In genomic region chr17:42342242-42343008, GRCh38 we compare ENCODE assay signal across 10 cellular contexts. TPM values are rescaled to one million over a fixed set of nuclear protein-coding genes. Genes with fewer than 3 reads are reported as not detected.
DNase-seq lines count a peak whose midpoint lies in the region; ATAC-seq and TF ChIP-seq lines count a peak whose summit lies in the region.
"Had no signal": no experiment of that assay in that cellular context is flagged by ENCODE, and none has a peak within 500 bp of the region (broad histone marks: within the 10 kb centered on the region; RNA-seq: fewer than 3 reads in every experiment).

No MANE protein-coding gene starts in this region.

- TF ChIP-seq CTCF in GM10248 (IDR thresholded peaks at IDR 0.05; ENCODE audit: control extremely low read depth, extremely low read depth, low read depth, missing control alignments): no peak

- POLR2A ChIA-PET in GM10248 (lab: Yijun Ruan, JAX): interaction anchor here (0.7 to 1.0 kb wide), 5 partner anchors 37 to 522 kb away, joined by 3 to 13 read pairs (median 4); no protein-coding TSS in a partner anchor

- DNase-seq in GM10248 (ENCODE audit: extremely low spot score): peak; percentile 42
- DNase-seq in Jurkat, Clone E6-1 (ENCODE audit: low read depth, low spot score): peak; percentile 57
- peak; percentile 12 for DNase-seq in activated T-helper 1 cell treated with Interleukin-2 at 50 U/mL for 16 hours (ENCODE audit: low read depth)
- peak; percentile 83 for DNase-seq in myocyte (ENCODE audit: low read depth)
- no peak for DNase-seq in putamen (ENCODE audit: low spot score)
- DNase-seq in HK-2 (ENCODE audit: unreplicated experiment): no peak
- DNase-seq in cortex of kidney (lab: John Stamatoyannopoulos, UW): no peak
- DNase-seq: NCI-H69, stomach had no signal

- H3K4me3 ChIP-seq in Jurkat, Clone E6-1 (ENCODE audit: low read length): no peak overlapping the region
- H3K4me3 ChIP-seq: stomach had no signal

- CTCF ChIA-PET in GM10248 (lab: Yijun Ruan, JAX): interaction anchor here (0.8 to 2.6 kb wide), 3 partner anchors 9 to 60 kb away, joined by 3 to 8 read pairs (median 4); no protein-coding TSS in a partner anchor

- no peak for ATAC-seq in GM19324 (IDR thresholded peaks at IDR 0.05; ENCODE audit: low FRiP score, unreplicated experiment)

RNA-seq across cellular contexts. Expression of gene STAT3, which starts 45.8 kb away (rescaled TPM):
- polyA plus RNA-seq in Jurkat, Clone E6-1 (2012; ENCODE audit: insufficient read depth, insufficient read length): 38.7 TPM
- total RNA-seq in myocyte: 106 and 159 TPM in 2 replicates
- polyA plus RNA-seq in myocyte (2012): 70.7 TPM

RNA-seq across cellular contexts. Expression of gene STAT5A, which starts 54.1 kb away (rescaled TPM):
- 49.8 TPM for polyA plus RNA-seq in Jurkat, Clone E6-1 (2012; ENCODE audit: insufficient read depth, insufficient read length)
- 7.3 and 13.5 TPM in 2 replicates for total RNA-seq in myocyte
- 4.4 TPM for polyA plus RNA-seq in myocyte (2012)

Comparison
In these comparisons a context has a peak if more than half of its experiments do, and no peak if none do; other contexts are left out.
1. DNase-seq: peak in GM10248 (single experiment), Jurkat, Clone E6-1 (single experiment), activated T-helper 1 cell treated with Interleukin-2 at 50 U/mL for 16 hours (single experiment) and myocyte (single experiment); none in putamen (single experiment), HK-2 (single experiment) and cortex of kidney (single experiment).